In genomic region chr10:91220194-91220953, GRCh38 we compare ENCODE assay signal across 1 cellular context.
TF ChIP-seq lines count a peak whose summit lies in the region.

Gene PCGF5 (plus strand): TSS chr10:91220663. CDS start chr10:91222872, 2,209 bp downstream.

TF ChIP-seq in K562, 482 proteins besides CTCF, POLR2A, EP300 and RAD21 (continued from another document and continues in another):
- TF ChIP-seq E2F8 (IDR thresholded peaks at IDR 0.05; ENCODE audit: low read depth, partially characterized antibody), result no peak
- peak; percentile 37; the same call in 1 of the 2 replicates for TF ChIP-seq MEF2A (IDR thresholded peaks at IDR 0.05; ENCODE audit: control insufficient read depth, low read depth, low read length)
- no peak for TF ChIP-seq ZBTB2 (IDR thresholded peaks at IDR 0.05)
- TF ChIP-seq TBP (optimal IDR thresholded peaks at IDR 0.05; ENCODE audit: low read depth, low read length), result peak; percentile 20
- TF ChIP-seq NCOA1 (IDR thresholded peaks at IDR 0.05; ENCODE audit: low read depth), result peak; percentile 78; the same call in 1 of the 2 replicates
- peak; percentile 52 for TF ChIP-seq TAF9B (IDR thresholded peaks at IDR 0.05; ENCODE audit: partially characterized antibody)
- no peak for TF ChIP-seq YBX1 (IDR thresholded peaks at IDR 0.05)
- no peak for TF ChIP-seq ZNF431 (CRISPR knock-in tag; IDR thresholded peaks at IDR 0.05)
- no peak for TF ChIP-seq MBD1 (CRISPR knock-in tag; IDR thresholded peaks at IDR 0.05)
- TF ChIP-seq DIDO1 (tag; IDR thresholded peaks at IDR 0.05; ENCODE audit: low read depth), result no peak
- no peak for TF ChIP-seq ZNF512 (tag; IDR thresholded peaks at IDR 0.05)
- TF ChIP-seq ZNF121 (CRISPR knock-in tag; conservative IDR thresholded peaks at IDR 0.05), result no peak
- no peak for TF ChIP-seq HNRNPH1 (optimal IDR thresholded peaks at IDR 0.05; ENCODE audit: low read depth, low read length)
- TF ChIP-seq KLF16 (IDR thresholded peaks at IDR 0.05), result peak; percentile 69; the same call in 1 of the 2 replicates
- TF ChIP-seq ZNF354B (CRISPR knock-in tag; IDR thresholded peaks at IDR 0.05), result no peak
- no peak for TF ChIP-seq ZNF449 (CRISPR knock-in tag; IDR thresholded peaks at IDR 0.05)
- no peak for TF ChIP-seq KLF6 (CRISPR knock-in tag; IDR thresholded peaks at IDR 0.05; ENCODE audit: borderline replicate concordance)
- TF ChIP-seq ZNF133 (CRISPR knock-in tag; IDR thresholded peaks at IDR 0.05), result no peak
- TF ChIP-seq ZKSCAN8 (CRISPR knock-in tag; IDR thresholded peaks at IDR 0.05), result no peak
- no peak for TF ChIP-seq HNRNPK (IDR thresholded peaks at IDR 0.05; ENCODE audit: low read depth, low read length, poor library complexity, severe bottlenecking)
- TF ChIP-seq ZFPM2 (CRISPR knock-in tag; IDR thresholded peaks at IDR 0.05), result no peak
- TF ChIP-seq POLR2H (tag; IDR thresholded peaks at IDR 0.05; ENCODE audit: low read depth), result no peak; the same call in 1 of the 2 replicates
- no peak for TF ChIP-seq ELF1 (tag; IDR thresholded peaks at IDR 0.05)
- no peak for TF ChIP-seq ARID4B (CRISPR knock-in tag; IDR thresholded peaks at IDR 0.05)
- no peak for TF ChIP-seq TSHZ1 (CRISPR knock-in tag; IDR thresholded peaks at IDR 0.05)
- no peak for TF ChIP-seq FOS (IDR thresholded peaks at IDR 0.05; ENCODE audit: extremely low read depth, insufficient read length)
- TF ChIP-seq ILK (tag; IDR thresholded peaks at IDR 0.05; ENCODE audit: borderline replicate concordance, low read depth), result no peak
- no peak for TF ChIP-seq SNAPC5 (CRISPR knock-in tag; IDR thresholded peaks at IDR 0.05)
- no peak for TF ChIP-seq USF1 (CRISPR knock-in tag; IDR thresholded peaks at IDR 0.05)
- no peak for TF ChIP-seq SRSF1 (IDR thresholded peaks at IDR 0.05; ENCODE audit: low read depth, low read length)
- TF ChIP-seq COPS2 (conservative IDR thresholded peaks at IDR 0.05), result no peak
- TF ChIP-seq ZNF778 (CRISPR knock-in tag; IDR thresholded peaks at IDR 0.05), result no peak
- TF ChIP-seq HOMEZ (CRISPR knock-in tag; IDR thresholded peaks at IDR 0.05), result no peak
- TF ChIP-seq PRMT5 (CRISPR knock-in tag; IDR thresholded peaks at IDR 0.05), result no peak
- no peak for TF ChIP-seq ZNF23 (CRISPR knock-in tag; IDR thresholded peaks at IDR 0.05)
- TF ChIP-seq CHCHD3 (CRISPR knock-in tag; IDR thresholded peaks at IDR 0.05), result no peak
- TF ChIP-seq MAFK (IDR thresholded peaks at IDR 0.05; ENCODE audit: low read length), result peak; percentile 83
- no peak for TF ChIP-seq ETS2 (tag; IDR thresholded peaks at IDR 0.05; ENCODE audit: borderline replicate concordance, poor library complexity, severe bottlenecking)
- TF ChIP-seq FOXJ2 (tag; IDR thresholded peaks at IDR 0.05), result peak; percentile 96
- TF ChIP-seq ETV5 (CRISPR knock-in tag; IDR thresholded peaks at IDR 0.05; ENCODE audit: low read depth), result no peak
